Comparison of ENCODE assay signal across 1 cellular context in the genomic region with DNA sequence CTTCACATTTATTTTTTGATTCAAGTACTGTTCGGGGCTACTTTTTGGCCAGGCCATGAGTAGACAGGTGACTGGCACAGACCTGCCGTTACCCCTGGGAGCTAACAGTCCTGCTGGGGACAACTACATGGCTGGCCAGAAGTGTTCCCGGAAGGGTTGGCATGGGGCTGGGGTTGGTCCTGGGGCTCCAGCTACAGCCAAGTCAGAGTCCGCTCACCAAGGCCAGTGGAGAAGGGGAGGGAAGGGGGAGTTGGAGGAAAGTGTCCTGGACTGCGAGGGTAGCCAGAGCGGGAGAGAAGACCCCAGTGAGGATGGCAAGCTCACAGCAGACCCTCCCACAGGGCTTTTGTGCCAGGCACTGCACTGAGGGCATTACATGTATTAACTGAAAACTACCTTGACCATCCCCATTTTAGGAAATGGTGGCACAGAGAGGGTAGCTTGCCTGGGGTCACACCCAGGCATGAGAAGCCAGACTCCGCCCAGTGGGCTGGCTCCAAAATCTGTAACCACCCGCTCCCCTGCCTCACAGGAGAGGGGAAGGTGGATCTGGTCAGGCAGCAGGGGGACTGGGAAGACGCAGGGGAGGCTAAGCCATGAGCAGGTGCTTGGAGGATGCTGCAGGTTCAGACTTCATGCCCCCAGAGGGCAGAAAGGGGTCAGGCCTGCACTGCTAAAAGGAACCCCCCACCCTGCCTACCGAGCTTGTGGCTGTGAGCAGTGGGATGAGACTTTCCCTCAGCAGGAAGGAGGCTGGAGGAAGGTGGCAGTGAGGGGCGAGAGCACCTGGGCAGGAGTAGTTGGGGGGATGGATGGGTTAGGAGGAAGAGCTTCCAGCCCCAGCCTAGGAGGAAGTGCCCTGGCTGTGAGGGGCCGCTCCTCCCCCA.
TF ChIP-seq lines count a peak whose summit lies in the region.

No MANE protein-coding gene starts in this region.

TF ChIP-seq in H1, 55 proteins besides CTCF, POLR2A, EP300 and RAD21:
- TF ChIP-seq TAF7 (optimal IDR thresholded peaks at IDR 0.05; ENCODE audit: borderline replicate concordance, low read depth, low read length): no peak
- no peak for TF ChIP-seq KDM5A (IDR thresholded peaks at IDR 0.05; ENCODE audit: low read length)
- TF ChIP-seq NRF1 (IDR thresholded peaks at IDR 0.05; ENCODE audit: low read depth, low read length): no peak
- no peak for TF ChIP-seq GTF2F1 (IDR thresholded peaks at IDR 0.05; ENCODE audit: borderline replicate concordance, low read depth, low read length)
- no peak for TF ChIP-seq EGR1 (IDR thresholded peaks at IDR 0.05; ENCODE audit: borderline replicate concordance, low read depth, low read length)
- no peak for TF ChIP-seq USF2 (IDR thresholded peaks at IDR 0.05; ENCODE audit: low read length)
- TF ChIP-seq BRCA1 (IDR thresholded peaks at IDR 0.05; ENCODE audit: low read depth, low read length): no peak
- no peak for TF ChIP-seq BACH1 (IDR thresholded peaks at IDR 0.05; ENCODE audit: low read length)
